ENCODE assay signal across 27 cellular contexts in genomic region chr12:11667159-11667558, GRCh38. TPM values are rescaled to one million over a fixed set of nuclear protein-coding genes. Genes with fewer than 3 reads are reported as not detected.
DNase-seq lines count a peak whose midpoint lies in the region; ATAC-seq and TF ChIP-seq lines count a peak whose summit lies in the region.
"Had no signal": no experiment of that assay in that cellular context is flagged by ENCODE, and none has a peak within 500 bp of the region (broad histone marks: within the 10 kb centered on the region; RNA-seq: fewer than 3 reads in every experiment).

No MANE protein-coding gene starts in this region.

- TF ChIP-seq POLR2A in spleen (IDR thresholded peaks at IDR 0.05): no peak

- peaks cover 76% of the 10 kb centered on the region for H3K4me1 Mint-ChIP-seq in activated B cell treated with CpG ODN at 0.5 μM for 24 hours
- H3K4me1 Mint-ChIP-seq in CD8-positive, alpha-beta memory T cell: peaks cover 51 to 87% (median 74%) of the 10 kb centered on the region in 3 donors

- WGBS in spleen, 5 donors: 50 to 79% (median 68%) methylated on average over 5 of the region's 5 CpGs

- H3K4me3 ChIP-seq in spleen: no peak overlapping the region
- H3K4me3 ChIP-seq in CD8-positive, alpha-beta memory T cell (ENCODE audit: low read length): no peak overlapping the region
- H3K4me3 ChIP-seq: body of pancreas, GM23248, hepatocyte, pancreas had no signal

- H3K27me3 ChIP-seq in spleen (replicated peaks in 1 of 7): no peaks in the 10 kb centered on the region
- no peaks in the 10 kb centered on the region for H3K27me3 ChIP-seq in CD8-positive, alpha-beta memory T cell (ENCODE audit: insufficient read depth, low read length, poor library complexity, severe bottlenecking)
- H3K27me3 ChIP-seq: body of pancreas, foreskin keratinocyte, hepatocyte, pancreas had no signal

- CTCF ChIA-PET in activated B cell treated with CpG ODN at 0.5 μM for 24 hours (lab: Charles Lee): no interaction called here
- CTCF ChIA-PET in CD8-positive, alpha-beta memory T cell (lab: Charles Lee): no interaction called here

- peak overlapping the region in 6 of 8 donors; percentile 22 to 78 (median 66) for H3K27ac ChIP-seq in spleen
- H3K27ac ChIP-seq in CD8-positive, alpha-beta memory T cell (ENCODE audit: low read depth, low read length): no peak overlapping the region
- H3K27ac ChIP-seq: body of pancreas, foreskin keratinocyte, GM23248, hepatocyte, pancreas had no signal

- H3K4me3 Mint-ChIP-seq in activated B cell treated with CpG ODN at 0.5 μM for 24 hours: no peak overlapping the region
- no peak overlapping the region for H3K4me3 Mint-ChIP-seq in CD8-positive, alpha-beta memory T cell
- H3K4me3 Mint-ChIP-seq: activated T-cell treated with anti-CD3 and anti-CD28 coated beads, Interleukin-2, amount 50 U/mL, for 24 hours; CD8-positive, alpha-beta T cell; naive thymus-derived CD8-positive, alpha-beta T cell; stimulated activated memory B cell treated with anti-CD40 and anti-IgM and Interleukin-4, amounts not matched to agents 10 μg/mL and 1 μg/mL and 100 μg/mL, for 72 hours; T-cell had no signal

- no peaks in the 10 kb centered on the region for H3K9me3 Mint-ChIP-seq in activated B cell treated with CpG ODN at 0.5 μM for 24 hours
- no peaks in the 10 kb centered on the region for H3K9me3 Mint-ChIP-seq in CD8-positive, alpha-beta memory T cell
- H3K9me3 Mint-ChIP-seq: activated T-cell treated with anti-CD3 and anti-CD28 coated beads, Interleukin-2, amount 50 U/mL, for 24 hours; CD8-positive, alpha-beta T cell; stimulated activated memory B cell treated with anti-CD40 and anti-IgM and Interleukin-4, amounts not matched to agents 10 μg/mL and 1 μg/mL and 100 μg/mL, for 72 hours; T-cell had no signal

- no peaks in the 10 kb centered on the region for H3K27me3 Mint-ChIP-seq in activated B cell treated with CpG ODN at 0.5 μM for 24 hours
- H3K27me3 Mint-ChIP-seq in CD8-positive, alpha-beta memory T cell: peaks cover 0 to 2% of the 10 kb centered on the region in 2 donors
- H3K27me3 Mint-ChIP-seq: activated T-cell treated with anti-CD3 and anti-CD28 coated beads, Interleukin-2, amount 50 U/mL, for 24 hours; naive thymus-derived CD8-positive, alpha-beta T cell; stimulated activated memory B cell treated with anti-CD40 and anti-IgM and Interleukin-4, amounts not matched to agents 10 μg/mL and 1 μg/mL and 100 μg/mL, for 72 hours; T-cell had no signal

- TF ChIP-seq CTCF in activated B cell treated with CpG ODN at 0.5 μM for 24 hours (IDR thresholded peaks at IDR 0.05): no peak
- no peak for TF ChIP-seq CTCF in spleen (IDR thresholded peaks at IDR 0.05 in 8 of 11, conservative IDR thresholded peaks at IDR 0.05 in 3 of 11)

- H3K4me1 ChIP-seq in spleen: peaks cover 9 to 100% (median 81%) of the 10 kb centered on the region in 6 donors
- H3K4me1 ChIP-seq in CD8-positive, alpha-beta memory T cell (ENCODE audit: insufficient read depth, low read length): no peaks in the 10 kb centered on the region
- H3K4me1 ChIP-seq: foreskin keratinocyte had no signal

- POLR2A ChIA-PET in activated B cell treated with CpG ODN at 0.5 μM for 24 hours (lab: Charles Lee): interaction anchor here (1.6 to 2.2 kb wide), 2 partner anchors 10 to 13 kb away, joined by 3 to 9 read pairs; no protein-coding TSS in a partner anchor
- POLR2A ChIA-PET in CD8-positive, alpha-beta memory T cell (lab: Charles Lee): no interaction called here

- H3K27ac Mint-ChIP-seq in activated B cell treated with CpG ODN at 0.5 μM for 24 hours: peak overlapping the region; percentile 50
- H3K27ac Mint-ChIP-seq in CD8-positive, alpha-beta memory T cell: peak overlapping the region in 2 of 8 donors; percentile 38 to 62
- H3K27ac Mint-ChIP-seq: activated T-cell treated with anti-CD3 and anti-CD28 coated beads, Interleukin-2, amount 50 U/mL, for 24 hours; CD8-positive, alpha-beta T cell; stimulated activated memory B cell treated with anti-CD40 and anti-IgM and Interleukin-4, amounts not matched to agents 10 μg/mL and 1 μg/mL and 100 μg/mL, for 72 hours; T-cell had no signal

- no peaks in the 10 kb centered on the region for H3K9me3 ChIP-seq in spleen
- no peaks in the 10 kb centered on the region for H3K9me3 ChIP-seq in CD8-positive, alpha-beta memory T cell (ENCODE audit: low read length)
- H3K9me3 ChIP-seq: body of pancreas, pancreas had no signal

- peak; percentile 50 for DNase-seq in GF-D8 (lab: John Stamatoyannopoulos, UW)
- peak; percentile 78 for DNase-seq in MV-4-11 (lab: John Stamatoyannopoulos, UW)
- no peak for DNase-seq in activated B cell treated with CpG ODN at 0.5 μM for 24 hours
- DNase-seq in spleen: no peak
- no peak for DNase-seq in CD8-positive, alpha-beta memory T cell
- DNase-seq: activated CD4-positive, alpha-beta T cell treated with anti-CD3 and anti-CD28 coated beads for 4 hours; activated T-cell treated with anti-CD3 and anti-CD28 coated beads, Interleukin-2, amount 50 U/mL, for 24 hours; body of pancreas; CD8-positive, alpha-beta T cell; DMS153; effector CD8-positive, alpha-beta T cell; foreskin keratinocyte; GM23248; Karpas-422; naive thymus-derived CD8-positive, alpha-beta T cell; NCI-H1105 treated with DMSO at 0.1 percent for 48 hours; NCI-H2081; NCI-H446 treated with DMSO at 0.1 percent for 48 hours; pancreas; SHP77; stimulated activated CD4-positive, alpha-beta T cell treated with anti-CD3 and anti-CD28 coated beads, Interleukin-2, amount 100 ng/mL, for 48 hours; T-cell had no signal

- intact Hi-C loops in activated B cell treated with CpG ODN at 0.5 μM for 24 hours (cut with micrococcal nuclease) (loop anchor here (2.0 kb wide), 1 partner anchor 14 kb away; no protein-coding TSS in a partner anchor), spleen (cut with DNase I; ENCODE audit: low total_unique reads) (no loop called here)

- ATAC-seq in activated B cell treated with CpG ODN at 0.5 μM for 24 hours (ENCODE audit: low read depth): no peak
- ATAC-seq in GM21360 (IDR thresholded peaks at IDR 0.05; ENCODE audit: unreplicated experiment): no peak
- ATAC-seq in HG03469 (IDR thresholded peaks at IDR 0.05; ENCODE audit: unreplicated experiment): no peak
- ATAC-seq: body of pancreas; CD8-positive, alpha-beta T cell; esophagus mucosa; foreskin keratinocyte; naive thymus-derived CD8-positive, alpha-beta T cell; stimulated activated memory B cell treated with anti-CD40 and anti-IgM and Interleukin-4, amounts not matched to agents 10 μg/mL and 1 μg/mL and 100 μg/mL, for 72 hours; T-cell had no signal

- H3K36me3 Mint-ChIP-seq in activated B cell treated with CpG ODN at 0.5 μM for 24 hours (ENCODE audit: low read depth): peaks cover 27% of the 10 kb centered on the region
- H3K36me3 Mint-ChIP-seq in CD8-positive, alpha-beta memory T cell: peaks cover 0 to 8% (median 1%) of the 10 kb centered on the region in 3 donors

- peaks cover 0 to 17% (median 1%) of the 10 kb centered on the region in 6 donors for H3K36me3 ChIP-seq in spleen
- H3K36me3 ChIP-seq in CD8-positive, alpha-beta memory T cell (ENCODE audit: insufficient read depth, low read length): no peaks in the 10 kb centered on the region
- H3K36me3 ChIP-seq: pancreas had no signal

RNA-seq across cellular contexts. Expression of gene ETV6, which starts 17.7 kb away (rescaled TPM):
- total RNA-seq in activated B cell treated with CpG ODN at 0.5 μM for 24 hours (116 and 130 TPM in 2 replicates), spleen (100 to 1,000 TPM in 1 of 7 donors, 10 to 100 TPM in 6; 45.7 to 116 (median 86.2) TPM)
- polyA plus RNA-seq in spleen: 10 to 100 TPM in 2 of 3 donors, 1 to 10 TPM in 1; 7.2 to 12.3 (median 10.6) TPM
- total RNA-seq in CD8-positive, alpha-beta memory T cell: 10 to 100 TPM; 49.3 to 51.5 TPM
- 6.0 TPM for polyA plus RNA-seq in CD8-positive, alpha-beta memory T cell

Comparison
In these comparisons a context has a peak if more than half of its experiments do, and no peak if none do; other contexts are left out.
1. DNase-seq: peak in GF-D8 (single experiment) and MV-4-11 (single experiment); none in activated B cell treated with CpG ODN at 0.5 μM for 24 hours (single experiment), spleen (single experiment) and CD8-positive, alpha-beta memory T cell (0 of 5).